ENCODE assay signal across 2 cellular contexts in the genomic region with DNA sequence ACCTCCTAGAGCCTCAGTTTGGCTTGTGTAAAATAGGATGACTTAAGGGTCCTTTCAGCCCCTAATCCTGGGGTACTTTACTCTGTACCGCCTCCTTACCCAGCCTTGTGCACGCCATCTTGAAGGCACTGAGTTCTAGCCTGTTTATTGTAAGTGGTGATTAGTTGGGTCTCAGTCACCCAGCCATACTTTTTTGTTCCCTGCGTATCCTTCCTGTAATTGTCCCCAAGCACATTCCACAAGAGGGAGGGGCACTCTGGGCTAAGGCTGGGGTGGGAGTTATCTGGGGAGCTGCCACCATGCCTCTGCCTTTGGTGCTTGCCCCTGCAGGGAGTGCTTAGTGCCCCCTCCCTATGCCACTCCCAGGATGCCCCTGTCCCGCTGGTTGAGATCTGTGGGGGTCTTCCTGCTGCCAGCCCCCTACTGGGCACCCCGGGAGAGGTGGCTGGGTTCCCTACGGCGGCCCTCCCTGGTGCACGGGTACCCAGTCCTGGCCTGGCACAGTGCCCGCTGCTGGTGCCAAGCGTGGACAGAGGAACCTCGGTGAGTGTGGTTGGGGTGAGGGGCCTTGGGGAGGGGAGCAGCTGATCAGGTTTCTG.
A peak's percentile ranks its signal among the peaks of the same experiment; 100 is the strongest.
TF ChIP-seq lines count a peak whose summit lies in the region.

No MANE protein-coding gene starts in this region.

TF ChIP-seq in IMR-90, 13 proteins besides CTCF, POLR2A, EP300 and RAD21:
- no peak for TF ChIP-seq CEBPB (IDR thresholded peaks at IDR 0.05; ENCODE audit: low read depth, low read length)
- no peak for TF ChIP-seq MAFK (IDR thresholded peaks at IDR 0.05; ENCODE audit: low read depth, low read length)
- no peak for TF ChIP-seq BHLHE40 (IDR thresholded peaks at IDR 0.05; ENCODE audit: low read depth, low read length)
- TF ChIP-seq, protein P1, sequence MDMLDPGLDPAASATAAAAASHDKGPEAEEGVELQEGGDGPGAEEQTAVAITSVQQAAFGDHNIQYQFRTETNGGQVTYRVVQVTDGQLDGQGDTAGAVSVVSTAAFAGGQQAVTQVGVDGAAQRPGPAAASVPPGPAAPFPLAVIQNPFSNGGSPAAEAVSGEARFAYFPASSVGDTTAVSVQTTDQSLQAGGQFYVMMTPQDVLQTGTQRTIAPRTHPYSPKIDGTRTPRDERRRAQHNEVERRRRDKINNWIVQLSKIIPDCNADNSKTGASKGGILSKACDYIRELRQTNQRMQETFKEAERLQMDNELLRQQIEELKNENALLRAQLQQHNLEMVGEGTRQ (IDR thresholded peaks at IDR 0.05; ENCODE audit: low read depth, low read length): no peak
- no peak for TF ChIP-seq NFE2L2 (IDR thresholded peaks at IDR 0.05; ENCODE audit: low read depth, low read length)
- TF ChIP-seq RCOR1 (IDR thresholded peaks at IDR 0.05; ENCODE audit: insufficient replicate concordance, low read length): no peak
- TF ChIP-seq ELK1 (IDR thresholded peaks at IDR 0.05; ENCODE audit: borderline replicate concordance, low read depth, low read length): no peak

TF ChIP-seq in GM12878, 131 proteins besides CTCF, POLR2A, EP300 and RAD21:
- TF ChIP-seq MEF2A (IDR thresholded peaks at IDR 0.05; ENCODE audit: insufficient read depth, low read depth, low read length) (no peak), ZNF687 (IDR thresholded peaks at IDR 0.05) (0 out of 2 replicates have a peak, but pooled peaks have one; percentile 35), YBX1 (IDR thresholded peaks at IDR 0.05) (no peak), PML (IDR thresholded peaks at IDR 0.05; ENCODE audit: low read length) (0 out of 2 replicates have a peak, but pooled peaks have one; percentile 5), HDGF (IDR thresholded peaks at IDR 0.05) (no peak), RUNX3 (IDR thresholded peaks at IDR 0.05; ENCODE audit: low read length) (0 out of 2 replicates have a peak, but pooled peaks have one; percentile 6), CREB1 (IDR thresholded peaks at IDR 0.05; ENCODE audit: low read depth) (no peak; the same call in 1 of the 2 replicates), NRF1 (conservative IDR thresholded peaks at IDR 0.05; ENCODE audit: low read depth, low read length) (no peak), CHD1 (IDR thresholded peaks at IDR 0.05; ENCODE audit: low read depth, low read length) (no peak), YY1 (IDR thresholded peaks at IDR 0.05; ENCODE audit: low read depth, low read length) (peak; percentile 82), ZBED1 (IDR thresholded peaks at IDR 0.05; ENCODE audit: borderline replicate concordance) (0 out of 2 replicates have a peak, but pooled peaks have one; percentile 29), IRF5 (IDR thresholded peaks at IDR 0.05; ENCODE audit: borderline replicate concordance) (no peak), EED (IDR thresholded peaks at IDR 0.05; ENCODE audit: low read depth) (no peak), E2F8 (IDR thresholded peaks at IDR 0.05; ENCODE audit: low read depth, partially characterized antibody) (no peak), SIN3A (IDR thresholded peaks at IDR 0.05; ENCODE audit: low read depth, low read length) (no peak), ZBTB40 (IDR thresholded peaks at IDR 0.05; ENCODE audit: borderline replicate concordance) (no peak), PAX8 (IDR thresholded peaks at IDR 0.05) (no peak)
- TF ChIP-seq, protein P2, sequence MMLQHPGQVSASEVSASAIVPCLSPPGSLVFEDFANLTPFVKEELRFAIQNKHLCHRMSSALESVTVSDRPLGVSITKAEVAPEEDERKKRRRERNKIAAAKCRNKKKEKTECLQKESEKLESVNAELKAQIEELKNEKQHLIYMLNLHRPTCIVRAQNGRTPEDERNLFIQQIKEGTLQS (IDR thresholded peaks at IDR 0.05; ENCODE audit: borderline replicate concordance, extremely low read depth, low read depth, low read length): no peak
